In the genomic region with DNA sequence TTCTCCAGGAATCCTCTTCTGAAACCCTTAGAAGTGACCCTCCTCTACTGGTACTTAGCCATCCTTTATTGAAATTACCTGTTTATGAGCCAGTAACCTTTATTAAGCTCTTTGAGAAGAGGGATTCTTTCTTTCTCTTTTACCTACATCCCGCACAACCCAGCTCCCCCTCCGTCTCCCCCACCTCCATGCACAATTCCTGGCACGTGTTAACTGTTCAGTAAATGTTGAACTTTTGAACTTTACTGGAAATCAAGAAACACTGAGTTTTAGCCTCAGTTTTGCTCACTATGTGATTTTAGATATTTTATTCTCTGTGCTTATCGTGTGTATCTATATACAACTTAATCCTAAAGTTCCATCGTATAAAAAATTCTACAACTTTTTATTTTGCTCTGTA, we compare ENCODE assay signal across 1 cellular context.
TF ChIP-seq lines count a peak whose summit lies in the region.

No MANE protein-coding gene starts in this region.

TF ChIP-seq in HepG2, 621 proteins besides CTCF, POLR2A, EP300 and RAD21 (continued from another document and continues in another):
- TF ChIP-seq ZNF615 (CRISPR knock-in tag; IDR thresholded peaks at IDR 0.05; ENCODE audit: borderline replicate concordance) (no peak), MIER2 (CRISPR knock-in tag; IDR thresholded peaks at IDR 0.05) (no peak), TOE1 (CRISPR knock-in tag; IDR thresholded peaks at IDR 0.05) (no peak), SP4 (CRISPR knock-in tag; IDR thresholded peaks at IDR 0.05) (no peak), TSC22D2 (CRISPR knock-in tag; IDR thresholded peaks at IDR 0.05; ENCODE audit: borderline replicate concordance) (no peak), SOX5 (CRISPR knock-in tag; IDR thresholded peaks at IDR 0.05; ENCODE audit: borderline replicate concordance) (peak; percentile 39; the same call in 1 of the 2 replicates), MXI1 (IDR thresholded peaks at IDR 0.05; ENCODE audit: borderline replicate concordance, low read depth, low read length) (peak; percentile 13; the same call in 1 of the 3 replicates), MXD4 (CRISPR knock-in tag; IDR thresholded peaks at IDR 0.05) (no peak), ARNT2 (CRISPR knock-in tag; IDR thresholded peaks at IDR 0.05; ENCODE audit: low read depth) (no peak), ISX (CRISPR knock-in tag; conservative IDR thresholded peaks at IDR 0.05) (no peak), ZNF234 (CRISPR knock-in tag; conservative IDR thresholded peaks at IDR 0.05) (no peak), TMF1 (CRISPR knock-in tag; IDR thresholded peaks at IDR 0.05; ENCODE audit: low read depth) (no peak), CC2D1A (CRISPR knock-in tag; IDR thresholded peaks at IDR 0.05) (no peak), ARNTL (CRISPR knock-in tag; IDR thresholded peaks at IDR 0.05) (0 out of 2 replicates have a peak, but pooled peaks have one; percentile 25), SAP130 (CRISPR knock-in tag; IDR thresholded peaks at IDR 0.05; ENCODE audit: low read depth) (peak; percentile 72), KDM6A (CRISPR knock-in tag; IDR thresholded peaks at IDR 0.05; ENCODE audit: low read depth) (no peak), NFIC (IDR thresholded peaks at IDR 0.05; ENCODE audit: low read length) (no peak), ZNF430 (CRISPR knock-in tag; IDR thresholded peaks at IDR 0.05) (no peak), ZNF501 (CRISPR knock-in tag; IDR thresholded peaks at IDR 0.05) (no peak), BHLHE40 (IDR thresholded peaks at IDR 0.05; ENCODE audit: low read length) (peak; percentile 95), NR2F6 (IDR thresholded peaks at IDR 0.05) (peak; percentile 45; the same call in 1 of the 2 replicates), NR2F6 (CRISPR knock-in tag; IDR thresholded peaks at IDR 0.05) (0 out of 2 replicates have a peak, but pooled peaks have one; percentile 24), ZNF446 (CRISPR knock-in tag; IDR thresholded peaks at IDR 0.05) (no peak), ZNF644 (CRISPR knock-in tag; IDR thresholded peaks at IDR 0.05; ENCODE audit: low read depth) (no peak), RXRB (CRISPR knock-in tag; IDR thresholded peaks at IDR 0.05; ENCODE audit: borderline replicate concordance) (no peak), SOX13 (IDR thresholded peaks at IDR 0.05) (no peak), SOX13 (CRISPR knock-in tag; conservative IDR thresholded peaks at IDR 0.05 in 1 of 2, IDR thresholded peaks at IDR 0.05 in 1 of 2) (0 out of 4 replicates have a peak, but pooled peaks of 1 of the 2 experiments have one; percentile 46), SMAD9 (CRISPR knock-in tag; IDR thresholded peaks at IDR 0.05) (no peak), TEAD2 (CRISPR knock-in tag; IDR thresholded peaks at IDR 0.05) (no peak), MAZ (IDR thresholded peaks at IDR 0.05; ENCODE audit: borderline replicate concordance, low read depth, low read length) (peak; percentile 74; the same call in 1 of the 2 replicates), MAZ (CRISPR knock-in tag; IDR thresholded peaks at IDR 0.05; ENCODE audit: low read depth) (no peak), TBL1XR1 (IDR thresholded peaks at IDR 0.05; ENCODE audit: borderline replicate concordance, low read length, partially characterized antibody) (peak; percentile 79), PHB2 (IDR thresholded peaks at IDR 0.05; ENCODE audit: partially characterized antibody) (no peak), PRPF4 (IDR thresholded peaks at IDR 0.05; ENCODE audit: low read depth, low read length, poor library complexity, severe bottlenecking) (no peak), HMGA1 (CRISPR knock-in tag; conservative IDR thresholded peaks at IDR 0.05) (no peak), SOX6 (IDR thresholded peaks at IDR 0.05) (no peak), SOX6 (CRISPR knock-in tag; IDR thresholded peaks at IDR 0.05) (peak; percentile 42; the same call in 1 of the 2 replicates), ZEB1 (IDR thresholded peaks at IDR 0.05; ENCODE audit: insufficient replicate concordance, low read depth) (no peak), ZNF652 (CRISPR knock-in tag; IDR thresholded peaks at IDR 0.05; ENCODE audit: borderline replicate concordance, low read depth) (no peak), NCOR1 (IDR thresholded peaks at IDR 0.05; ENCODE audit: borderline replicate concordance, low read length) (peak; percentile 56; the same call in 1 of the 2 replicates), BCL6 (CRISPR knock-in tag; IDR thresholded peaks at IDR 0.05) (peak; percentile 90)
- TF ChIP-seq, protein P1, sequence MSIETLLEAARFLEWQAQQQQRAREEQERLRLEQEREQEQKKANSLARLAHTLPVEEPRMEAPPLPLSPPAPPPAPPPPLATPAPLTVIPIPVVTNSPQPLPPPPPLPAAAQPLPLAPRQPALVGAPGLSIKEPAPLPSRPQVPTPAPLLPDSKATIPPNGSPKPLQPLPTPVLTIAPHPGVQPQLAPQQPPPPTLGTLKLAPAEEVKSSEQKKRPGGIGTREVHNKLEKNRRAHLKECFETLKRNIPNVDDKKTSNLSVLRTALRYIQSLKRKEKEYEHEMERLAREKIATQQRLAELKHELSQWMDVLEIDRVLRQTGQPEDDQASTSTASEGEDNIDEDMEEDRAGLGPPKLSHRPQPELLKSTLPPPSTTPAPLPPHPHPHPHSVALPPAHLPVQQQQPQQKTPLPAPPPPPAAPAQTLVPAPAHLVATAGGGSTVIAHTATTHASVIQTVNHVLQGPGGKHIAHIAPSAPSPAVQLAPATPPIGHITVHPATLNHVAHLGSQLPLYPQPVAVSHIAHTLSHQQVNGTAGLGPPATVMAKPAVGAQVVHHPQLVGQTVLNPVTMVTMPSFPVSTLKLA (IDR thresholded peaks at IDR 0.05): 0 out of 2 replicates have a peak, but pooled peaks have one; percentile 12
- TF ChIP-seq, protein P2, sequence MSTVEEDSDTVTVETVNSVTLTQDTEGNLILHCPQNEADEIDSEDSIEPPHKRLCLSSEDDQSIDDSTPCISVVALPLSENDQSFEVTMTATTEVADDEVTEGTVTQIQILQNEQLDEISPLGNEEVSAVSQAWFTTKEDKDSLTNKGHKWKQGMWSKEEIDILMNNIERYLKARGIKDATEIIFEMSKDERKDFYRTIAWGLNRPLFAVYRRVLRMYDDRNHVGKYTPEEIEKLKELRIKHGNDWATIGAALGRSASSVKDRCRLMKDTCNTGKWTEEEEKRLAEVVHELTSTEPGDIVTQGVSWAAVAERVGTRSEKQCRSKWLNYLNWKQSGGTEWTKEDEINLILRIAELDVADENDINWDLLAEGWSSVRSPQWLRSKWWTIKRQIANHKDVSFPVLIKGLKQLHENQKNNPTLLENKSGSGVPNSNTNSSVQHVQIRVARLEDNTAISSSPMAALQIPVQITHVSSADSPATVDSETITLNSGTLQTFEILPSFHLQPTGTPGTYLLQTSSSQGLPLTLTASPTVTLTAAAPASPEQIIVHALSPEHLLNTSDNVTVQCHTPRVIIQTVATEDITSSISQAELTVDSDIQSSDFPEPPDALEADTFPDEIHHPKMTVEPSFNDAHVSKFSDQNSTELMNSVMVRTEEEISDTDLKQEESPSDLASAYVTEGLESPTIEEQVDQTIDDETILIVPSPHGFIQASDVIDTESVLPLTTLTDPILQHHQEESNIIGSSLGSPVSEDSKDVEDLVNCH (CRISPR knock-in tag; IDR thresholded peaks at IDR 0.05): no peak
- TF ChIP-seq, protein P3, sequence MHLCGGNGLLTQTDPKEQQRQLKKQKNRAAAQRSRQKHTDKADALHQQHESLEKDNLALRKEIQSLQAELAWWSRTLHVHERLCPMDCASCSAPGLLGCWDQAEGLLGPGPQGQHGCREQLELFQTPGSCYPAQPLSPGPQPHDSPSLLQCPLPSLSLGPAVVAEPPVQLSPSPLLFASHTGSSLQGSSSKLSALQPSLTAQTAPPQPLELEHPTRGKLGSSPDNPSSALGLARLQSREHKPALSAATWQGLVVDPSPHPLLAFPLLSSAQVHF (CRISPR knock-in tag; IDR thresholded peaks at IDR 0.05): no peak
- TF ChIP-seq, protein P4, sequence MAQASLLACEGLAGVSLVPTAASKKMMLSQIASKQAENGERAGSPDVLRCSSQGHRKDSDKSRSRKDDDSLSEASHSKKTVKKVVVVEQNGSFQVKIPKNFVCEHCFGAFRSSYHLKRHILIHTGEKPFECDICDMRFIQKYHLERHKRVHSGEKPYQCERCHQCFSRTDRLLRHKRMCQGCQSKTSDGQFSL (CRISPR knock-in tag; IDR thresholded peaks at IDR 0.05): no peak
- TF ChIP-seq, protein P5, sequence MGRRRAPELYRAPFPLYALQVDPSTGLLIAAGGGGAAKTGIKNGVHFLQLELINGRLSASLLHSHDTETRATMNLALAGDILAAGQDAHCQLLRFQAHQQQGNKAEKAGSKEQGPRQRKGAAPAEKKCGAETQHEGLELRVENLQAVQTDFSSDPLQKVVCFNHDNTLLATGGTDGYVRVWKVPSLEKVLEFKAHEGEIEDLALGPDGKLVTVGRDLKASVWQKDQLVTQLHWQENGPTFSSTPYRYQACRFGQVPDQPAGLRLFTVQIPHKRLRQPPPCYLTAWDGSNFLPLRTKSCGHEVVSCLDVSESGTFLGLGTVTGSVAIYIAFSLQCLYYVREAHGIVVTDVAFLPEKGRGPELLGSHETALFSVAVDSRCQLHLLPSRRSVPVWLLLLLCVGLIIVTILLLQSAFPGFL (CRISPR knock-in tag; IDR thresholded peaks at IDR 0.05): no peak
- TF ChIP-seq, protein P6, sequence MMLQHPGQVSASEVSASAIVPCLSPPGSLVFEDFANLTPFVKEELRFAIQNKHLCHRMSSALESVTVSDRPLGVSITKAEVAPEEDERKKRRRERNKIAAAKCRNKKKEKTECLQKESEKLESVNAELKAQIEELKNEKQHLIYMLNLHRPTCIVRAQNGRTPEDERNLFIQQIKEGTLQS (CRISPR knock-in tag; IDR thresholded peaks at IDR 0.05): no peak
- TF ChIP-seq, protein P7, sequence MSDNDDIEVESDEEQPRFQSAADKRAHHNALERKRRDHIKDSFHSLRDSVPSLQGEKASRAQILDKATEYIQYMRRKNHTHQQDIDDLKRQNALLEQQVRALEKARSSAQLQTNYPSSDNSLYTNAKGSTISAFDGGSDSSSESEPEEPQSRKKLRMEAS (IDR thresholded peaks at IDR 0.05): peak; percentile 79
- TF ChIP-seq, protein P8, sequence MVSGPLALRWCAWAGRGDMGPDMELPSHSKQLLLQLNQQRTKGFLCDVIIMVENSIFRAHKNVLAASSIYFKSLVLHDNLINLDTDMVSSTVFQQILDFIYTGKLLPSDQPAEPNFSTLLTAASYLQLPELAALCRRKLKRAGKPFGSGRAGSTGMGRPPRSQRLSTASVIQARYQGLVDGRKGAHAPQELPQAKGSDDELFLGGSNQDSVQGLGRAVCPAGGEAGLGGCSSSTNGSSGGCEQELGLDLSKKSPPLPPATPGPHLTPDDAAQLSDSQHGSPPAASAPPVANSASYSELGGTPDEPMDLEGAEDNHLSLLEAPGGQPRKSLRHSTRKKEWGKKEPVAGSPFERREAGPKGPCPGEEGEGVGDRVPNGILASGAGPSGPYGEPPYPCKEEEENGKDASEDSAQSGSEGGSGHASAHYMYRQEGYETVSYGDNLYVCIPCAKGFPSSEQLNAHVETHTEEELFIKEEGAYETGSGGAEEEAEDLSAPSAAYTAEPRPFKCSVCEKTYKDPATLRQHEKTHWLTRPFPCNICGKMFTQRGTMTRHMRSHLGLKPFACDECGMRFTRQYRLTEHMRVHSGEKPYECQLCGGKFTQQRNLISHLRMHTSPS (CRISPR knock-in tag; IDR thresholded peaks at IDR 0.05; ENCODE audit: low read depth): no peak
- TF ChIP-seq, protein P9, sequence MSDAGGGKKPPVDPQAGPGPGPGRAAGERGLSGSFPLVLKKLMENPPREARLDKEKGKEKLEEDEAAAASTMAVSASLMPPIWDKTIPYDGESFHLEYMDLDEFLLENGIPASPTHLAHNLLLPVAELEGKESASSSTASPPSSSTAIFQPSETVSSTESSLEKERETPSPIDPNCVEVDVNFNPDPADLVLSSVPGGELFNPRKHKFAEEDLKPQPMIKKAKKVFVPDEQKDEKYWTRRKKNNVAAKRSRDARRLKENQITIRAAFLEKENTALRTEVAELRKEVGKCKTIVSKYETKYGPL (CRISPR knock-in tag; IDR thresholded peaks at IDR 0.05): no peak
- TF ChIP-seq, protein P10, sequence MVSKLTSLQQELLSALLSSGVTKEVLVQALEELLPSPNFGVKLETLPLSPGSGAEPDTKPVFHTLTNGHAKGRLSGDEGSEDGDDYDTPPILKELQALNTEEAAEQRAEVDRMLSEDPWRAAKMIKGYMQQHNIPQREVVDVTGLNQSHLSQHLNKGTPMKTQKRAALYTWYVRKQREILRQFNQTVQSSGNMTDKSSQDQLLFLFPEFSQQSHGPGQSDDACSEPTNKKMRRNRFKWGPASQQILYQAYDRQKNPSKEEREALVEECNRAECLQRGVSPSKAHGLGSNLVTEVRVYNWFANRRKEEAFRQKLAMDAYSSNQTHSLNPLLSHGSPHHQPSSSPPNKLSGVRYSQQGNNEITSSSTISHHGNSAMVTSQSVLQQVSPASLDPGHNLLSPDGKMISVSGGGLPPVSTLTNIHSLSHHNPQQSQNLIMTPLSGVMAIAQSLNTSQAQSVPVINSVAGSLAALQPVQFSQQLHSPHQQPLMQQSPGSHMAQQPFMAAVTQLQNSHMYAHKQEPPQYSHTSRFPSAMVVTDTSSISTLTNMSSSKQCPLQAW (CRISPR knock-in tag; IDR thresholded peaks at IDR 0.05): no peak
- TF ChIP-seq, protein P11, sequence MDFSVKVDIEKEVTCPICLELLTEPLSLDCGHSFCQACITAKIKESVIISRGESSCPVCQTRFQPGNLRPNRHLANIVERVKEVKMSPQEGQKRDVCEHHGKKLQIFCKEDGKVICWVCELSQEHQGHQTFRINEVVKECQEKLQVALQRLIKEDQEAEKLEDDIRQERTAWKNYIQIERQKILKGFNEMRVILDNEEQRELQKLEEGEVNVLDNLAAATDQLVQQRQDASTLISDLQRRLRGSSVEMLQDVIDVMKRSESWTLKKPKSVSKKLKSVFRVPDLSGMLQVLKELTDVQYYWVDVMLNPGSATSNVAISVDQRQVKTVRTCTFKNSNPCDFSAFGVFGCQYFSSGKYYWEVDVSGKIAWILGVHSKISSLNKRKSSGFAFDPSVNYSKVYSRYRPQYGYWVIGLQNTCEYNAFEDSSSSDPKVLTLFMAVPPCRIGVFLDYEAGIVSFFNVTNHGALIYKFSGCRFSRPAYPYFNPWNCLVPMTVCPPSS (IDR thresholded peaks at IDR 0.05): no peak
- TF ChIP-seq, protein P12, sequence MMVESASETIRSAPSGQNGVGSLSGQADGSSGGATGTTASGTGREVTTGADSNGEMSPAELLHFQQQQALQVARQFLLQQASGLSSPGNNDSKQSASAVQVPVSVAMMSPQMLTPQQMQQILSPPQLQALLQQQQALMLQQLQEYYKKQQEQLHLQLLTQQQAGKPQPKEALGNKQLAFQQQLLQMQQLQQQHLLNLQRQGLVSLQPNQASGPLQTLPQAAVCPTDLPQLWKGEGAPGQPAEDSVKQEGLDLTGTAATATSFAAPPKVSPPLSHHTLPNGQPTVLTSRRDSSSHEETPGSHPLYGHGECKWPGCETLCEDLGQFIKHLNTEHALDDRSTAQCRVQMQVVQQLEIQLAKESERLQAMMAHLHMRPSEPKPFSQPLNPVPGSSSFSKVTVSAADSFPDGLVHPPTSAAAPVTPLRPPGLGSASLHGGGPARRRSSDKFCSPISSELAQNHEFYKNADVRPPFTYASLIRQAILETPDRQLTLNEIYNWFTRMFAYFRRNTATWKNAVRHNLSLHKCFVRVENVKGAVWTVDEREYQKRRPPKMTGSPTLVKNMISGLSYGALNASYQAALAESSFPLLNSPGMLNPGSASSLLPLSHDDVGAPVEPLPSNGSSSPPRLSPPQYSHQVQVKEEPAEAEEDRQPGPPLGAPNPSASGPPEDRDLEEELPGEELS (CRISPR knock-in tag; IDR thresholded peaks at IDR 0.05): no peak
